ENCODE assay signal across 1 cellular context in the genomic region with DNA sequence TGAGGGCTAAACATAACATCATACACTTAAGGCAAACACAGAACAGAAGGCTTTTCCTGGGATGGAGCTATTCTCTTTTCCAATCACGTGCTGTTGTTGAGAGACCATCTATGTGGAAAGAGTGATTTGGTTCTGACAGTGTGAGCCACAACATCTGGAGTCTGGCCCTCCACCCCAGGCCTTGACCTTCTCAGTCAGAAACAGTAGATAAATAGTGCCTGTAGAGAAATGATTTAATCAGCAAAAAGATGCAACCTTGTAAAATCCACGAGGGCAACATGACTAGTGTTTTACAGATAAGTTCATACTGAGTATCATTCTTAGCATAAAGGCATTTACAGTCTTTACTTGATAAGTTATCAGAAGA.
TF ChIP-seq lines count a peak whose summit lies in the region.

No MANE protein-coding gene starts in this region.

TF ChIP-seq in HepG2, 621 proteins besides CTCF, POLR2A, EP300 and RAD21:
- TF ChIP-seq HOXD1 (CRISPR knock-in tag; IDR thresholded peaks at IDR 0.05) (no peak), TARDBP (CRISPR knock-in tag; IDR thresholded peaks at IDR 0.05) (no peak), MAFK (conservative IDR thresholded peaks at IDR 0.05 in 1 of 2, IDR thresholded peaks at IDR 0.05 in 1 of 2; ENCODE audit: low read length in 2 of 2) (0 out of 4 replicates have a peak, but pooled peaks of 1 of the 2 experiments have one; percentile 3), KDM5B (CRISPR knock-in tag; IDR thresholded peaks at IDR 0.05; ENCODE audit: borderline replicate concordance) (no peak), MAFF (IDR thresholded peaks at IDR 0.05; ENCODE audit: low read depth, low read length) (0 out of 2 replicates have a peak, but pooled peaks have one; percentile 7), ZNF567 (CRISPR knock-in tag; IDR thresholded peaks at IDR 0.05; ENCODE audit: borderline replicate concordance) (no peak)
- TF ChIP-seq, protein P1, sequence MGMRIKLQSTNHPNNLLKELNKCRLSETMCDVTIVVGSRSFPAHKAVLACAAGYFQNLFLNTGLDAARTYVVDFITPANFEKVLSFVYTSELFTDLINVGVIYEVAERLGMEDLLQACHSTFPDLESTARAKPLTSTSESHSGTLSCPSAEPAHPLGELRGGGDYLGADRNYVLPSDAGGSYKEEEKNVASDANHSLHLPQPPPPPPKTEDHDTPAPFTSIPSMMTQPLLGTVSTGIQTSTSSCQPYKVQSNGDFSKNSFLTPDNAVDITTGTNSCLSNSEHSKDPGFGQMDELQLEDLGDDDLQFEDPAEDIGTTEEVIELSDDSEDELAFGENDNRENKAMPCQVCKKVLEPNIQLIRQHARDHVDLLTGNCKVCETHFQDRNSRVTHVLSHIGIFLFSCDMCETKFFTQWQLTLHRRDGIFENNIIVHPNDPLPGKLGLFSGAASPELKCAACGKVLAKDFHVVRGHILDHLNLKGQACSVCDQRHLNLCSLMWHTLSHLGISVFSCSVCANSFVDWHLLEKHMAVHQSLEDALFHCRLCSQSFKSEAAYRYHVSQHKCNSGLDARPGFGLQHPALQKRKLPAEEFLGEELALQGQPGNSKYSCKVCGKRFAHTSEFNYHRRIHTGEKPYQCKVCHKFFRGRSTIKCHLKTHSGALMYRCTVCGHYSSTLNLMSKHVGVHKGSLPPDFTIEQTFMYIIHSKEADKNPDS (CRISPR knock-in tag; IDR thresholded peaks at IDR 0.05) = no peak
- TF ChIP-seq, protein P2, sequence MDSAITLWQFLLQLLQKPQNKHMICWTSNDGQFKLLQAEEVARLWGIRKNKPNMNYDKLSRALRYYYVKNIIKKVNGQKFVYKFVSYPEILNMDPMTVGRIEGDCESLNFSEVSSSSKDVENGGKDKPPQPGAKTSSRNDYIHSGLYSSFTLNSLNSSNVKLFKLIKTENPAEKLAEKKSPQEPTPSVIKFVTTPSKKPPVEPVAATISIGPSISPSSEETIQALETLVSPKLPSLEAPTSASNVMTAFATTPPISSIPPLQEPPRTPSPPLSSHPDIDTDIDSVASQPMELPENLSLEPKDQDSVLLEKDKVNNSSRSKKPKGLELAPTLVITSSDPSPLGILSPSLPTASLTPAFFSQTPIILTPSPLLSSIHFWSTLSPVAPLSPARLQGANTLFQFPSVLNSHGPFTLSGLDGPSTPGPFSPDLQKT (CRISPR knock-in tag; IDR thresholded peaks at IDR 0.05; ENCODE audit: borderline replicate concordance) = no peak
